2 cellular contexts compared by ENCODE assay signal in the genomic region with DNA sequence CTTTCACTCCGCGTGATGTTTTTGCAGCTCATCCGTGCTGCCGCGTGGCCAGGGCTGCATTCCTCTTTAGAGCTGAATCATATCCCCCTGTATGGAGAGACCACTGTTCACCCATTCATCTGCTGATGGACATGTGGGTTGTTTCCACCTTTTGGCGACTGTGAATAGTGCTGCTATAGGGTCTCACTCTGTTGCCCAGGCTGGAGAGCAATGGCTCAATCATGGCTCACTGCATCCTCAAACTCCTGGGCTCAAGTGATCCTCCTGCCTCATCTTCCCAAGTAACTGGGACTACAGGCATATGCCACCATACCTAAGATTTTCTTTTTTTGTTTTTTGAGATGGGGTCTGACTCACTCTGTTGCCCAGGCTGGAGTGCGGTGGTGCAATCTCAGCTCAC.
TF ChIP-seq lines count a peak whose summit lies in the region.

No MANE protein-coding gene starts in this region.

TF ChIP-seq in HepG2, 621 proteins besides CTCF, POLR2A, EP300 and RAD21:
- TF ChIP-seq PHB2 (IDR thresholded peaks at IDR 0.05; ENCODE audit: partially characterized antibody) (no peak), CHD4 (IDR thresholded peaks at IDR 0.05; ENCODE audit: borderline replicate concordance, low read length) (no peak), ZNF224 (CRISPR knock-in tag; IDR thresholded peaks at IDR 0.05) (no peak), GZF1 (CRISPR knock-in tag; IDR thresholded peaks at IDR 0.05) (no peak), MTF1 (CRISPR knock-in tag; IDR thresholded peaks at IDR 0.05) (no peak), FOXJ3 (CRISPR knock-in tag; IDR thresholded peaks at IDR 0.05; ENCODE audit: borderline replicate concordance) (no peak), HOXA5 (CRISPR knock-in tag; IDR thresholded peaks at IDR 0.05) (no peak), ZMYM2 (CRISPR knock-in tag; IDR thresholded peaks at IDR 0.05) (no peak), ZNF615 (CRISPR knock-in tag; IDR thresholded peaks at IDR 0.05; ENCODE audit: borderline replicate concordance) (no peak), ZFX (CRISPR knock-in tag; IDR thresholded peaks at IDR 0.05; ENCODE audit: low read depth) (no peak), NKX3-1 (CRISPR knock-in tag; IDR thresholded peaks at IDR 0.05) (no peak), SMAD9 (CRISPR knock-in tag; IDR thresholded peaks at IDR 0.05) (no peak), GABPA (IDR thresholded peaks at IDR 0.05; ENCODE audit: low read depth, low read length) (no peak), GABPA (CRISPR knock-in tag; IDR thresholded peaks at IDR 0.05; ENCODE audit: low read depth) (no peak), ZBTB1 (CRISPR knock-in tag; IDR thresholded peaks at IDR 0.05; ENCODE audit: borderline replicate concordance) (no peak), ZNF577 (CRISPR knock-in tag; IDR thresholded peaks at IDR 0.05; ENCODE audit: borderline replicate concordance, low read depth) (no peak), SRSF9 (IDR thresholded peaks at IDR 0.05; ENCODE audit: borderline replicate concordance, insufficient read depth, low read depth, low read length, poor library complexity, severe bottlenecking) (no peak)
- TF ChIP-seq, protein P1, sequence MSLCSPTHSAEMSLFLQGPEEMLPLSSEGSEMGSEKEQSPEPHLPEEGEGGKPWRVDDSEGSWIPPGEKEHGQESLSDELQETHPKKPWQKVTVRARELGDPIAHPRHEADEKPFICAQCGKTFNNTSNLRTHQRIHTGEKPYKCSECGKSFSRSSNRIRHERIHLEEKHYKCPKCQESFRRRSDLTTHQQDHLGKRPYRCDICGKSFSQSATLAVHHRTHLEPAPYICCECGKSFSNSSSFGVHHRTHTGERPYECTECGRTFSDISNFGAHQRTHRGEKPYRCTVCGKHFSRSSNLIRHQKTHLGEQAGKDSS (CRISPR knock-in tag; IDR thresholded peaks at IDR 0.05; ENCODE audit: borderline replicate concordance, low read depth), result no peak
- TF ChIP-seq, protein P2, sequence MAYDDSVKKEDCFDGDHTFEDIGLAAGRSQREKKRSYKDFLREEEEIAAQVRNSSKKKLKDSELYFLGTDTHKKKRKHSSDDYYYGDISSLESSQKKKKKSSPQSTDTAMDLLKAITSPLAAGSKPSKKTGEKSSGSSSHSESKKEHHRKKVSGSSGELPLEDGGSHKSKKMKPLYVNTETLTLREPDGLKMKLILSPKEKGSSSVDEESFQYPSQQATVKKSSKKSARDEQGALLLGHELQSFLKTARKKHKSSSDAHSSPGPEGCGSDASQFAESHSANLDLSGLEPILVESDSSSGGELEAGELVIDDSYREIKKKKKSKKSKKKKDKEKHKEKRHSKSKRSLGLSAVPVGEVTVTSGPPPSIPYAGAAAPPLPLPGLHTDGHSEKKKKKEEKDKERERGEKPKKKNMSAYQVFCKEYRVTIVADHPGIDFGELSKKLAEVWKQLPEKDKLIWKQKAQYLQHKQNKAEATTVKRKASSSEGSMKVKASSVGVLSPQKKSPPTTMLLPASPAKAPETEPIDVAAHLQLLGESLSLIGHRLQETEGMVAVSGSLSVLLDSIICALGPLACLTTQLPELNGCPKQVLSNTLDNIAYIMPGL (CRISPR knock-in tag; IDR thresholded peaks at IDR 0.05; ENCODE audit: borderline replicate concordance in 1 of 2, low read depth in 1 of 2), result no peak
- TF ChIP-seq, protein P3, sequence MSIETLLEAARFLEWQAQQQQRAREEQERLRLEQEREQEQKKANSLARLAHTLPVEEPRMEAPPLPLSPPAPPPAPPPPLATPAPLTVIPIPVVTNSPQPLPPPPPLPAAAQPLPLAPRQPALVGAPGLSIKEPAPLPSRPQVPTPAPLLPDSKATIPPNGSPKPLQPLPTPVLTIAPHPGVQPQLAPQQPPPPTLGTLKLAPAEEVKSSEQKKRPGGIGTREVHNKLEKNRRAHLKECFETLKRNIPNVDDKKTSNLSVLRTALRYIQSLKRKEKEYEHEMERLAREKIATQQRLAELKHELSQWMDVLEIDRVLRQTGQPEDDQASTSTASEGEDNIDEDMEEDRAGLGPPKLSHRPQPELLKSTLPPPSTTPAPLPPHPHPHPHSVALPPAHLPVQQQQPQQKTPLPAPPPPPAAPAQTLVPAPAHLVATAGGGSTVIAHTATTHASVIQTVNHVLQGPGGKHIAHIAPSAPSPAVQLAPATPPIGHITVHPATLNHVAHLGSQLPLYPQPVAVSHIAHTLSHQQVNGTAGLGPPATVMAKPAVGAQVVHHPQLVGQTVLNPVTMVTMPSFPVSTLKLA (IDR thresholded peaks at IDR 0.05), result no peak
TF ChIP-seq in HepG2: peak in this region for 0.

TF ChIP-seq in K562, 482 proteins besides CTCF, POLR2A, EP300 and RAD21:
- TF ChIP-seq DNMT1 (IDR thresholded peaks at IDR 0.05), result no peak
- TF ChIP-seq ZNF121 (CRISPR knock-in tag; conservative IDR thresholded peaks at IDR 0.05), result peak; percentile 93
- TF ChIP-seq RFX1 (IDR thresholded peaks at IDR 0.05), result no peak
